Comparison of ENCODE assay signal across 8 cellular contexts in the genomic region with DNA sequence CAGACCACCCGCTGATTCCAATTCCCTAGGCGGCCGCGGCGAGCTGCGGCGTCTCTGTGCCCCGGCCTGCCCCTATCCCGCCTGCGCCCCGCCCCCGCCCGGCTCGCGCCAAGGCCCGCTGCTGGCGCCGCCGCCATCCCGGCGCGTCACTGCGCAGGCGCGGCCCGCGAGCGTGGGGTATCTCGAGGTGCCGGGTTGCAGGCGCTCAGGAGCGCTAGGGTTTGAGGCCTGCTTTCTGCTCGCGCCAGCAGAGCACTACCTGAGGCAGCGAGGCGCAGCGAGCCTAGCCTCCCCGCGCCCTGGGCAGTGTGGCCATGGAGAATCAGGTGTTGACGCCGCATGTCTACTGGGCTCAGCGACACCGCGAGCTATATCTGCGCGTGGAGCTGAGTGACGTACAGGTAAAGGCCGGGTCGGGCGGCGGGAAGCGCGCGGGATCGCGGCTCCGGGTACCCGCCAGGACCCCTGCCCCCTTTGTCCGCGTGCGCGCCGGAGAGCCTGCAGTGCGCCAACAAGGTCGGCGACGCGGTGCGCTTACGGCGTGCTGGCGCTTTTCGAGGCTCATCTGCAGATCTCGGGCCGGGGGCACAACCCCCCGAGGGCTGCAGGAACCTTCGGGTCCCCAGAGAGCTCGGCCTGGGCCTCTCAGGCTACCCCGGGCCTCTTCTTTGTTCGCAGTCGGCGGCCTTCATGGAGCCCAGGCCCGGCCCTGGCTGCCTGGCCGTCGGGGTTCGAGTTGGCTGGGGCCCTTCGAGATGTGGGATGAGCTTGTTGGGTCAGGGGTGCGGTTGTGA. TPM values are rescaled to one million over a fixed set of nuclear protein-coding genes. Genes with fewer than 3 reads are reported as not detected.
DNase-seq lines count a peak whose midpoint lies in the region; ATAC-seq and TF ChIP-seq lines count a peak whose summit lies in the region.

A gene with protein sequence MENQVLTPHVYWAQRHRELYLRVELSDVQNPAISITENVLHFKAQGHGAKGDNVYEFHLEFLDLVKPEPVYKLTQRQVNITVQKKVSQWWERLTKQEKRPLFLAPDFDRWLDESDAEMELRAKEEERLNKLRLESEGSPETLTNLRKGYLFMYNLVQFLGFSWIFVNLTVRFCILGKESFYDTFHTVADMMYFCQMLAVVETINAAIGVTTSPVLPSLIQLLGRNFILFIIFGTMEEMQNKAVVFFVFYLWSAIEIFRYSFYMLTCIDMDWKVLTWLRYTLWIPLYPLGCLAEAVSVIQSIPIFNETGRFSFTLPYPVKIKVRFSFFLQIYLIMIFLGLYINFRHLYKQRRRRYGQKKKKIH (plus strand): TSS at position 146 of the 794 bp plus-strand sequence. CDS start 169 bp downstream, at position 315.

- ATAC-seq in GM21381 (IDR thresholded peaks at IDR 0.05; ENCODE audit: unreplicated experiment) (peak; percentile 82), mucosa of descending colon (peak; percentile 95)

- H3K9me3 ChIP-seq in OCI-LY3 (ENCODE audit: insufficient read depth, low read length) (no peaks in the 10 kb centered on the region), mucosa of descending colon (no peaks in the 10 kb centered on the region)

- peaks cover 4% of the 10 kb centered on the region for H3K36me3 ChIP-seq in OCI-LY3 (replicated peaks; ENCODE audit: low read depth, low read length)
- H3K36me3 ChIP-seq in mucosa of descending colon (ENCODE audit: low read depth) = no peaks in the 10 kb centered on the region

- peaks cover 33% of the 10 kb centered on the region for H4K20me1 ChIP-seq in OCI-LY3 (ENCODE audit: insufficient read depth, low read length)

- H3K79me2 ChIP-seq in OCI-LY3 (ENCODE audit: low read length) = peaks cover 52% of the 10 kb centered on the region

- H3K4me3 ChIP-seq in OCI-LY3 (ENCODE audit: low read length) = peak within 1 kb of the TSS; percentile 95
- H3K4me3 ChIP-seq in mucosa of descending colon = peak within 1 kb of the TSS; percentile 46

- DNase-seq in COLO668 (lab: John Stamatoyannopoulos, UW; ENCODE audit: unreplicated experiment) (peak; percentile 93), HuH-7 (ENCODE audit: low spot score) (peak; percentile 98), activated T-cell treated with anti-CD3 and anti-CD28 coated beads for 24 hours (ENCODE audit: low read depth) (peak; percentile 89), epithelial cell of prostate (ENCODE audit: low read depth, low spot score) (no peak), mucosa of descending colon (peak; percentile 88 to 92 (median 89))
- DNase-seq in stimulated activated CD8-positive, alpha-beta memory T cell treated with anti-CD3 and anti-CD28 coated beads, Interleukin-4, amount 100 ng/mL, for 24 hours (ENCODE audit: low read depth) = peak; percentile 92

- H3K9ac ChIP-seq in OCI-LY3 (ENCODE audit: low read length) = peak within 1 kb of the TSS; percentile 97

- TF ChIP-seq CTCF in OCI-LY3 (IDR thresholded peaks at IDR 0.05; ENCODE audit: low read depth, low read length) = no peak
- no peak for TF ChIP-seq CTCF in mucosa of descending colon (IDR thresholded peaks at IDR 0.05)

- H3K4me1 ChIP-seq in OCI-LY3 (ENCODE audit: low read length) (peaks cover 37% of the 10 kb centered on the region), mucosa of descending colon (ENCODE audit: low read depth) (peaks cover 23% of the 10 kb centered on the region)

- intact Hi-C loops in mucosa of descending colon (cut with DNase I, micrococcal nuclease) = no loop called here

- H3K27me3 ChIP-seq in OCI-LY3 (ENCODE audit: low read depth, low read length) = peaks cover 2% of the 10 kb centered on the region; the same call in 1 of the 2 replicates

- H2AFZ ChIP-seq in OCI-LY3 (ENCODE audit: low read depth, low read length) = peak within 1 kb of the TSS; percentile 98

- H3K4me2 ChIP-seq in OCI-LY3 (ENCODE audit: low read length) = peak within 1 kb of the TSS; percentile 93

- H3K27ac ChIP-seq in OCI-LY3 (ENCODE audit: low read length) (peak within 1 kb of the TSS; percentile 54), epithelial cell of prostate (peak within 1 kb of the TSS; percentile 14)

RNA-seq across cellular contexts. Expression of the gene that starts here (rescaled TPM):
- total RNA-seq in mucosa of descending colon = 10 to 100 TPM; 26.2 to 31.2 (median 30.9) TPM
